ENCODE assay signal across 1 cellular context in genomic region chr2:160324917-160325316, GRCh38.
TF ChIP-seq lines count a peak whose summit lies in the region.

No MANE protein-coding gene starts in this region.

TF ChIP-seq in IMR-90, 13 proteins besides CTCF, POLR2A, EP300 and RAD21 (continued from another document):
- TF ChIP-seq ELK1 (IDR thresholded peaks at IDR 0.05; ENCODE audit: borderline replicate concordance, low read depth, low read length) = no peak
- no peak for TF ChIP-seq MAFK (IDR thresholded peaks at IDR 0.05; ENCODE audit: low read depth, low read length)
- TF ChIP-seq BHLHE40 (IDR thresholded peaks at IDR 0.05; ENCODE audit: low read depth, low read length) = no peak
- TF ChIP-seq CHD1 (IDR thresholded peaks at IDR 0.05; ENCODE audit: low read depth, low read length) = no peak
- TF ChIP-seq MAZ (IDR thresholded peaks at IDR 0.05; ENCODE audit: borderline replicate concordance, low read depth, low read length) = no peak
